ENCODE assay signal across 2 cellular contexts in the genomic region with DNA sequence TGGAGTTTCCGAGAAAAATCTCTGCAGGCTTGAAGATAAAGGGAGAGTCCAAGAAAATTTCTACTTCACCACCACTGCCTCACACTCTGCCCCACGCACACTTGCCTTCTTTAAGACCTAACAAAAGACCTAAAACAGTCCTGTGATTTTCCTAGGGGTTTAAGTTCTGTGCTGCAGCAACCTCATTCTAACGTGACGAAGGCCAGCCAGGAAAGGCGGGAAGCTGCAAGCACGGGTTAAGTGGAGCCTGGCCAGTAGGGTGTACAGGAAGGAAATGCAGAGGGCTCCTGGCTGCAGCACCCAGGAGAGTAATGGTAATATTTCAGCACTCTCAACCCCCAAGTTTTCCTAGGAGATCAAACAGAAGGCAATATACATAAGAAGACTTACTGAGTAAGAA.
TF ChIP-seq lines count a peak whose summit lies in the region.

No MANE protein-coding gene starts in this region.

TF ChIP-seq in SK-N-SH, 30 proteins besides CTCF, POLR2A, EP300 and RAD21 (continued from another document):
- no peak for TF ChIP-seq SIN3A (IDR thresholded peaks at IDR 0.05; ENCODE audit: borderline replicate concordance, low read depth, low read length)

TF ChIP-seq in SK-N-SH treated with all-trans-retinoic acid at 6 μM for 48 hours, 23 proteins besides CTCF, POLR2A, EP300 and RAD21 (continued from another document):
- TF ChIP-seq, protein P1, sequence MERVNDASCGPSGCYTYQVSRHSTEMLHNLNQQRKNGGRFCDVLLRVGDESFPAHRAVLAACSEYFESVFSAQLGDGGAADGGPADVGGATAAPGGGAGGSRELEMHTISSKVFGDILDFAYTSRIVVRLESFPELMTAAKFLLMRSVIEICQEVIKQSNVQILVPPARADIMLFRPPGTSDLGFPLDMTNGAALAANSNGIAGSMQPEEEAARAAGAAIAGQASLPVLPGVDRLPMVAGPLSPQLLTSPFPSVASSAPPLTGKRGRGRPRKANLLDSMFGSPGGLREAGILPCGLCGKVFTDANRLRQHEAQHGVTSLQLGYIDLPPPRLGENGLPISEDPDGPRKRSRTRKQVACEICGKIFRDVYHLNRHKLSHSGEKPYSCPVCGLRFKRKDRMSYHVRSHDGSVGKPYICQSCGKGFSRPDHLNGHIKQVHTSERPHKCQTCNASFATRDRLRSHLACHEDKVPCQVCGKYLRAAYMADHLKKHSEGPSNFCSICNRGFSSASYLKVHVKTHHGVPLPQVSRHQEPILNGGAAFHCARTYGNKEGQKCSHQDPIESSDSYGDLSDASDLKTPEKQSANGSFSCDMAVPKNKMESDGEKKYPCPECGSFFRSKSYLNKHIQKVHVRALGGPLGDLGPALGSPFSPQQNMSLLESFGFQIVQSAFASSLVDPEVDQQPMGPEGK (CRISPR knock-in tag; IDR thresholded peaks at IDR 0.05; ENCODE audit: borderline replicate concordance) = no peak
- TF ChIP-seq ZC3H10 (CRISPR knock-in tag; IDR thresholded peaks at IDR 0.05) (no peak), ISL1 (CRISPR knock-in tag; IDR thresholded peaks at IDR 0.05) (no peak), ZFP3 (CRISPR knock-in tag; IDR thresholded peaks at IDR 0.05) (no peak)
